2 cellular contexts compared by ENCODE assay signal in the genomic region with DNA sequence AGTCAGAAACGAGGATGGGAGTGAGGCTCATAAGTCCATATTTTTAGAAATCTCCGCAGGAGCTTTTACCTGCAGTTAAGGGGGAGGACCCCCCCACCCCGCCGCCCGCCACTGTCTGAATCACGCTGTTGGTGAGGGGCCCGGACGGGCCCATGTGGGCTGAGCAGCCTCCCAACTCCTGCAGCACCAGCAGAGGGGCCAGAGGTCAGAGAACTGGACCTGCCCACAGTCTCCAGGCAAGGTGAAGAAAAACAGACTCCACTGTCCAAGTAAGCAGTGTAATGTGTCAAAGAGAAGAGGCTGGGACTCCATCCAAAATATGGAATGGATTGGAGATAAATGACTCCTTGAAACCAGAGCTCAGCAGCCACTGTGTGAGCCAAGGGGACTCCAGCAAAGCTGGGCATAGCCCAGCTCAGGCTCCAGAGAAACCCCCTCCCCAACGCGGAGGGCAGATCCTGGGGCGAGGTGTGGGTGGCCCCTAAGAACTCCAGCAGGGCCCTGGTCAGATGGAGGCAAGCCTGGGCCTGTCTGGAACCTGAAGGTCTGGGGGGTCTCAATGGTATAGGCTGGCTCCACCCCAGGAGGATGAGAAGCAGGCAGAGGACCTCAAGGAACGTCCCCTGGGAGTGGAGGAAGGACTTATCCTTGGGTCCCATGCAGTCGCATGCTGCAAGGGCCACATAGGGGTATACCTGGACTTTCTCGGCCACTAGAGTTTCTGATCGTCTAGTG.
TF ChIP-seq lines count a peak whose summit lies in the region.

No MANE protein-coding gene starts in this region.

TF ChIP-seq in IMR-90, 13 proteins besides CTCF, POLR2A, EP300 and RAD21 (continued from another document):
- TF ChIP-seq, protein P1, sequence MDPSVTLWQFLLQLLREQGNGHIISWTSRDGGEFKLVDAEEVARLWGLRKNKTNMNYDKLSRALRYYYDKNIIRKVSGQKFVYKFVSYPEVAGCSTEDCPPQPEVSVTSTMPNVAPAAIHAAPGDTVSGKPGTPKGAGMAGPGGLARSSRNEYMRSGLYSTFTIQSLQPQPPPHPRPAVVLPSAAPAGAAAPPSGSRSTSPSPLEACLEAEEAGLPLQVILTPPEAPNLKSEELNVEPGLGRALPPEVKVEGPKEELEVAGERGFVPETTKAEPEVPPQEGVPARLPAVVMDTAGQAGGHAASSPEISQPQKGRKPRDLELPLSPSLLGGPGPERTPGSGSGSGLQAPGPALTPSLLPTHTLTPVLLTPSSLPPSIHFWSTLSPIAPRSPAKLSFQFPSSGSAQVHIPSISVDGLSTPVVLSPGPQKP (IDR thresholded peaks at IDR 0.05; ENCODE audit: borderline replicate concordance, low read depth, low read length): no peak
- TF ChIP-seq MAZ (IDR thresholded peaks at IDR 0.05; ENCODE audit: borderline replicate concordance, low read depth, low read length) (no peak), RFX5 (IDR thresholded peaks at IDR 0.05; ENCODE audit: low read depth, low read length) (no peak), CEBPB (IDR thresholded peaks at IDR 0.05; ENCODE audit: low read depth, low read length) (no peak), SMC3 (IDR thresholded peaks at IDR 0.05; ENCODE audit: low read depth, low read length) (no peak), FOS (IDR thresholded peaks at IDR 0.05; ENCODE audit: low read depth, low read length) (no peak), NFE2L2 (IDR thresholded peaks at IDR 0.05; ENCODE audit: low read depth, low read length) (no peak), MXI1 (IDR thresholded peaks at IDR 0.05; ENCODE audit: borderline replicate concordance, low read depth, low read length) (no peak)
TF ChIP-seq in IMR-90: peak in this region for 0.

TF ChIP-seq in SK-N-SH treated with all-trans-retinoic acid at 6 μM for 48 hours, 23 proteins besides CTCF, POLR2A, EP300 and RAD21 (continued from another document):
- TF ChIP-seq, protein P2, sequence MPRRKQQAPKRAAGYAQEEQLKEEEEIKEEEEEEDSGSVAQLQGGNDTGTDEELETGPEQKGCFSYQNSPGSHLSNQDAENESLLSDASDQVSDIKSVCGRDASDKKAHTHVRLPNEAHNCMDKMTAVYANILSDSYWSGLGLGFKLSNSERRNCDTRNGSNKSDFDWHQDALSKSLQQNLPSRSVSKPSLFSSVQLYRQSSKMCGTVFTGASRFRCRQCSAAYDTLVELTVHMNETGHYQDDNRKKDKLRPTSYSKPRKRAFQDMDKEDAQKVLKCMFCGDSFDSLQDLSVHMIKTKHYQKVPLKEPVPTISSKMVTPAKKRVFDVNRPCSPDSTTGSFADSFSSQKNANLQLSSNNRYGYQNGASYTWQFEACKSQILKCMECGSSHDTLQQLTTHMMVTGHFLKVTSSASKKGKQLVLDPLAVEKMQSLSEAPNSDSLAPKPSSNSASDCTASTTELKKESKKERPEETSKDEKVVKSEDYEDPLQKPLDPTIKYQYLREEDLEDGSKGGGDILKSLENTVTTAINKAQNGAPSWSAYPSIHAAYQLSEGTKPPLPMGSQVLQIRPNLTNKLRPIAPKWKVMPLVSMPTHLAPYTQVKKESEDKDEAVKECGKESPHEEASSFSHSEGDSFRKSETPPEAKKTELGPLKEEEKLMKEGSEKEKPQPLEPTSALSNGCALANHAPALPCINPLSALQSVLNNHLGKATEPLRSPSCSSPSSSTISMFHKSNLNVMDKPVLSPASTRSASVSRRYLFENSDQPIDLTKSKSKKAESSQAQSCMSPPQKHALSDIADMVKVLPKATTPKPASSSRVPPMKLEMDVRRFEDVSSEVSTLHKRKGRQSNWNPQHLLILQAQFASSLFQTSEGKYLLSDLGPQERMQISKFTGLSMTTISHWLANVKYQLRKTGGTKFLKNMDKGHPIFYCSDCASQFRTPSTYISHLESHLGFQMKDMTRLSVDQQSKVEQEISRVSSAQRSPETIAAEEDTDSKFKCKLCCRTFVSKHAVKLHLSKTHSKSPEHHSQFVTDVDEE (CRISPR knock-in tag; IDR thresholded peaks at IDR 0.05): no peak
TF ChIP-seq in SK-N-SH treated with all-trans-retinoic acid at 6 μM for 48 hours: peak in this region for 2.
